ENCODE assay signal across 19 cellular contexts in the genomic region with DNA sequence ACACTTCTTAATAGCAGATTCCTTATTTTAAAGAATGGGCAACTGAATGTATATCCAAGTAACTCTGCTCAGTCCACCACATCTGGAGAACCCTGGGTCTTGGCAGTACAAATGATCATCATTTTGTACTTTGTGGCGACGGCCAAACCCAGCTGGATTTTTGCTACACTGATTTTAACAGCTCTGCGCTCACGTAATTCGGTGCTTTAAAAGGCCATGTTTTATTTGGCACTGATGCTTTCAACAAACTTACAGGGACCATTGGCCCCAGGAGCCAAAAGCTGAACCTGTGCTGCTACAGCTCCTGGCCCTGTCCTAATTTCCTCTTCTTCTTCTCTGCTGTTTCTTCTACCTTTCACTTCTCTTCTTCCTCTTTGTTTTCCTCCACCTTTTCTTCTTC.
DNase-seq lines count a peak whose midpoint lies in the region; ATAC-seq and TF ChIP-seq lines count a peak whose summit lies in the region.
"Had no signal": no experiment of that assay in that cellular context is flagged by ENCODE, and none has a peak within 500 bp of the region (broad histone marks: within the 10 kb centered on the region; RNA-seq: fewer than 3 reads in every experiment).

No MANE protein-coding gene starts in this region.

- peaks cover 73% of the 10 kb centered on the region for H3K36me3 Mint-ChIP-seq in activated CD8-positive, alpha-beta T cell treated with anti-CD3 and anti-CD28 coated beads for 36 hours (ENCODE audit: low read depth)
- peaks cover 71% of the 10 kb centered on the region for H3K36me3 Mint-ChIP-seq in activated CD8-positive, alpha-beta T cell treated with anti-CD3 and anti-CD28 coated beads, Interleukin-2, amount 10 ng/mL, durations not matched to agents 7 days and 5 days (ENCODE audit: low read depth)
- H3K36me3 Mint-ChIP-seq in stimulated activated effector memory CD8-positive, alpha-beta T cell treated with anti-CD3 and anti-CD28 coated beads, Interleukin-12 subunit alpha, Interleukin-12 subunit beta, amount 100 ng/mL, for 72 hours = peaks cover 7% of the 10 kb centered on the region

- H3K27me3 ChIP-seq in colonic mucosa (no peaks in the 10 kb centered on the region), right cardiac atrium (ENCODE audit: control insufficient read depth, insufficient read depth) (no peaks in the 10 kb centered on the region)
- H3K27me3 ChIP-seq: brain microvascular endothelial cell had no signal

- POLR2A ChIA-PET in activated CD8-positive, alpha-beta T cell treated with anti-CD3 and anti-CD28 coated beads for 36 hours (lab: Charles Lee) = interaction anchor here (0.7 to 1.0 kb wide), 2 partner anchors 24 to 39 kb away, joined by 4 read pairs; no protein-coding TSS in a partner anchor
- POLR2A ChIA-PET in activated CD8-positive, alpha-beta T cell treated with anti-CD3 and anti-CD28 coated beads, Interleukin-2, amount 10 ng/mL, durations not matched to agents 7 days and 5 days (lab: Charles Lee) = no interaction called here

- 67% methylated on average over 5 of the region's 5 CpGs for WGBS in right cardiac atrium

- H3K27me3 Mint-ChIP-seq in activated CD8-positive, alpha-beta T cell treated with anti-CD3 and anti-CD28 coated beads for 36 hours = no peaks in the 10 kb centered on the region
- H3K27me3 Mint-ChIP-seq in activated CD8-positive, alpha-beta T cell treated with anti-CD3 and anti-CD28 coated beads, Interleukin-2, amount 10 ng/mL, durations not matched to agents 7 days and 5 days (ENCODE audit: low read depth) = no peaks in the 10 kb centered on the region
- H3K27me3 Mint-ChIP-seq: dendritic cell treated with granulocyte-macrophage colony-stimulating factor and Interleukin-4, amounts not matched to agents 40 ng/mL and 50 ng/mL, for 4 days had no signal

- peaks cover 65% of the 10 kb centered on the region for H3K4me1 Mint-ChIP-seq in activated CD8-positive, alpha-beta T cell treated with anti-CD3 and anti-CD28 coated beads for 36 hours (ENCODE audit: low read depth)
- peaks cover 39% of the 10 kb centered on the region for H3K4me1 Mint-ChIP-seq in activated CD8-positive, alpha-beta T cell treated with anti-CD3 and anti-CD28 coated beads, Interleukin-2, amount 10 ng/mL, durations not matched to agents 7 days and 5 days (ENCODE audit: low read depth)
- H3K4me1 Mint-ChIP-seq in stimulated activated effector memory CD8-positive, alpha-beta T cell treated with anti-CD3 and anti-CD28 coated beads, Interleukin-12 subunit alpha, Interleukin-12 subunit beta, amount 100 ng/mL, for 72 hours = peaks cover 59% of the 10 kb centered on the region

- TF ChIP-seq CTCF in activated CD8-positive, alpha-beta T cell treated with anti-CD3 and anti-CD28 coated beads for 36 hours (IDR thresholded peaks at IDR 0.05) = no peak
- no peak for TF ChIP-seq CTCF in colonic mucosa (IDR thresholded peaks at IDR 0.05)

- intact Hi-C loops in activated CD8-positive, alpha-beta T cell treated with anti-CD3 and anti-CD28 coated beads for 36 hours (cut with micrococcal nuclease) = no loop called here
- intact Hi-C loops in colonic mucosa (cut with DNase I) (no loop called here), right cardiac atrium (cut with DNase I) (no loop called here)

- ATAC-seq in activated CD8-positive, alpha-beta T cell treated with anti-CD3 and anti-CD28 coated beads for 36 hours = no peak
- ATAC-seq in activated CD8-positive, alpha-beta T cell treated with anti-CD3 and anti-CD28 coated beads, Interleukin-2, amount 10 ng/mL, durations not matched to agents 7 days and 5 days = no peak
- ATAC-seq in right cardiac atrium = peak; percentile 34 to 43
- ATAC-seq in stimulated activated effector memory CD8-positive, alpha-beta T cell treated with anti-CD3 and anti-CD28 coated beads, Interleukin-12 subunit alpha, Interleukin-12 subunit beta, amount 100 ng/mL, for 72 hours = no peak
- no peak for ATAC-seq in HG02571 (IDR thresholded peaks at IDR 0.05; ENCODE audit: unreplicated experiment)
- ATAC-seq: stimulated activated naive CD8-positive, alpha-beta T cell treated with anti-CD3 and anti-CD28 coated beads, Interleukin-15, Interleukin-2, amounts not matched to agents 100 U/mL and 50 U/mL, for 24 hours had no signal

- CTCF ChIA-PET in activated CD8-positive, alpha-beta T cell treated with anti-CD3 and anti-CD28 coated beads for 36 hours (lab: Charles Lee) = no interaction called here
- CTCF ChIA-PET in activated CD8-positive, alpha-beta T cell treated with anti-CD3 and anti-CD28 coated beads, Interleukin-2, amount 10 ng/mL, durations not matched to agents 7 days and 5 days (lab: Charles Lee) = interaction anchor here (1.3 kb wide), 1 partner anchor 10 kb away, joined by 3 read pairs; no protein-coding TSS in a partner anchor

- H3K27ac Mint-ChIP-seq in activated CD8-positive, alpha-beta T cell treated with anti-CD3 and anti-CD28 coated beads for 36 hours = peak overlapping the region; percentile 41
- H3K27ac Mint-ChIP-seq in activated CD8-positive, alpha-beta T cell treated with anti-CD3 and anti-CD28 coated beads, Interleukin-2, amount 10 ng/mL, durations not matched to agents 7 days and 5 days = no peak overlapping the region
- H3K27ac Mint-ChIP-seq in stimulated activated effector memory CD8-positive, alpha-beta T cell treated with anti-CD3 and anti-CD28 coated beads, Interleukin-12 subunit alpha, Interleukin-12 subunit beta, amount 100 ng/mL, for 72 hours = peak overlapping the region; percentile 39
- H3K27ac Mint-ChIP-seq: dendritic cell treated with granulocyte-macrophage colony-stimulating factor and Interleukin-4, amounts not matched to agents 40 ng/mL and 50 ng/mL, for 4 days had no signal

- H3K4me1 ChIP-seq in colonic mucosa (peaks cover 3% of the 10 kb centered on the region), right cardiac atrium (ENCODE audit: control insufficient read depth, insufficient read depth, low read length) (peaks cover 3% of the 10 kb centered on the region)

- no peak for DNase-seq in activated CD8-positive, alpha-beta T cell treated with anti-CD3 and anti-CD28 coated beads for 36 hours
- DNase-seq in activated CD8-positive, alpha-beta T cell treated with anti-CD3 and anti-CD28 coated beads, Interleukin-2, amount 10 ng/mL, durations not matched to agents 7 days and 5 days = no peak
- DNase-seq in colonic mucosa (no peak), right cardiac atrium (peak in 2 of 3 donors; percentile 30 to 59), NCI-H1436 treated with DMSO at 0.1 percent for 48 hours (lab: John Stamatoyannopoulos, UW) (no peak), caudate nucleus (lab: John Stamatoyannopoulos, UW) (no peak)
- no peak for DNase-seq in stimulated activated effector memory CD8-positive, alpha-beta T cell treated with anti-CD3 and anti-CD28 coated beads, Interleukin-12 subunit alpha, Interleukin-12 subunit beta, amount 100 ng/mL, for 72 hours (ENCODE audit: low spot score in 2 of 2)
- DNase-seq: activated CD4-positive, alpha-beta T cell treated with anti-CD3 and anti-CD28 coated beads, Interleukin-2, amount 50 U/mL, for 4 hours; activated naive CD4-positive, alpha-beta T cell treated with anti-CD3 and anti-CD28 coated beads, Interleukin-2, amount 50 U/mL, for 16 hours; brain microvascular endothelial cell; GOT3; Kasumi-1; NCI-H1092 treated with DMSO at 0.1 percent for 48 hours; NCI-H510A treated with DMSO at 0.1 percent for 48 hours; stimulated activated CD4-positive, alpha-beta T cell treated with anti-CD3 and anti-CD28 coated beads, Interleukin-1b, Interleukin-23, amount 100 ng/mL, for 48 hours; stimulated activated naive CD8-positive, alpha-beta T cell treated with anti-CD3 and anti-CD28 coated beads, Interleukin-15, Interleukin-2, amounts not matched to agents 100 U/mL and 50 U/mL, for 24 hours had no signal

- no peak overlapping the region for H3K4me3 Mint-ChIP-seq in activated CD8-positive, alpha-beta T cell treated with anti-CD3 and anti-CD28 coated beads for 36 hours
- H3K4me3 Mint-ChIP-seq in activated CD8-positive, alpha-beta T cell treated with anti-CD3 and anti-CD28 coated beads, Interleukin-2, amount 10 ng/mL, durations not matched to agents 7 days and 5 days = no peak overlapping the region
- no peak overlapping the region for H3K4me3 Mint-ChIP-seq in stimulated activated effector memory CD8-positive, alpha-beta T cell treated with anti-CD3 and anti-CD28 coated beads, Interleukin-12 subunit alpha, Interleukin-12 subunit beta, amount 100 ng/mL, for 72 hours
- H3K4me3 Mint-ChIP-seq: dendritic cell treated with granulocyte-macrophage colony-stimulating factor and Interleukin-4, amounts not matched to agents 40 ng/mL and 50 ng/mL, for 4 days had no signal

- peaks cover 17% of the 10 kb centered on the region for H3K9me3 Mint-ChIP-seq in activated CD8-positive, alpha-beta T cell treated with anti-CD3 and anti-CD28 coated beads for 36 hours
- peaks cover 14% of the 10 kb centered on the region for H3K9me3 Mint-ChIP-seq in activated CD8-positive, alpha-beta T cell treated with anti-CD3 and anti-CD28 coated beads, Interleukin-2, amount 10 ng/mL, durations not matched to agents 7 days and 5 days (ENCODE audit: insufficient read depth)
- peaks cover 7% of the 10 kb centered on the region for H3K9me3 Mint-ChIP-seq in stimulated activated effector memory CD8-positive, alpha-beta T cell treated with anti-CD3 and anti-CD28 coated beads, Interleukin-12 subunit alpha, Interleukin-12 subunit beta, amount 100 ng/mL, for 72 hours
- H3K9me3 Mint-ChIP-seq: dendritic cell treated with granulocyte-macrophage colony-stimulating factor and Interleukin-4, amounts not matched to agents 40 ng/mL and 50 ng/mL, for 4 days had no signal

- H3K9ac ChIP-seq in colonic mucosa (ENCODE audit: low read depth in 2 of 2, low read length in 2 of 2) = no peak overlapping the region

- peak overlapping the region; percentile 70 for H3K27ac ChIP-seq in colonic mucosa
- no peak overlapping the region for H3K27ac ChIP-seq in right cardiac atrium (ENCODE audit: low read length)
- no peak overlapping the region for H3K27ac ChIP-seq in caudate nucleus (ENCODE audit: low read depth, low read length)
- H3K27ac ChIP-seq: brain microvascular endothelial cell had no signal

- no peaks in the 10 kb centered on the region for H3K36me3 ChIP-seq in colonic mucosa
- H3K36me3 ChIP-seq: brain microvascular endothelial cell had no signal

- H3K4me3 ChIP-seq in colonic mucosa = no peak overlapping the region
- H3K4me3 ChIP-seq in right cardiac atrium (ENCODE audit: low read length) = no peak overlapping the region
- H3K4me3 ChIP-seq: mucosa of descending colon had no signal

- H3K9me3 ChIP-seq in colonic mucosa (no peaks in the 10 kb centered on the region), right cardiac atrium (ENCODE audit: control insufficient read depth, low read length) (no peaks in the 10 kb centered on the region)
- H3K9me3 ChIP-seq: mucosa of descending colon had no signal

Comparison
In these comparisons a context has a peak if more than half of its experiments do, and no peak if none do; other contexts are left out.
1. ATAC-seq: peak in right cardiac atrium (2 of 2); none in activated CD8-positive, alpha-beta T cell treated with anti-CD3 and anti-CD28 coated beads for 36 hours (single experiment), activated CD8-positive, alpha-beta T cell treated with anti-CD3 and anti-CD28 coated beads, Interleukin-2, amount 10 ng/mL, durations not matched to agents 7 days and 5 days (single experiment), stimulated activated effector memory CD8-positive, alpha-beta T cell treated with anti-CD3 and anti-CD28 coated beads, Interleukin-12 subunit alpha, Interleukin-12 subunit beta, amount 100 ng/mL, for 72 hours (single experiment) and HG02571 (single experiment).
2. DNase-seq: peak in right cardiac atrium (2 of 3); none in activated CD8-positive, alpha-beta T cell treated with anti-CD3 and anti-CD28 coated beads for 36 hours (single experiment), activated CD8-positive, alpha-beta T cell treated with anti-CD3 and anti-CD28 coated beads, Interleukin-2, amount 10 ng/mL, durations not matched to agents 7 days and 5 days (single experiment), colonic mucosa (single experiment), stimulated activated effector memory CD8-positive, alpha-beta T cell treated with anti-CD3 and anti-CD28 coated beads, Interleukin-12 subunit alpha, Interleukin-12 subunit beta, amount 100 ng/mL, for 72 hours (0 of 2), NCI-H1436 treated with DMSO at 0.1 percent for 48 hours (single experiment) and caudate nucleus (0 of 61).